28 cellular contexts compared by ENCODE assay signal in genomic region chr2:203935568-203935967, GRCh38. TPM values are rescaled to one million over a fixed set of nuclear protein-coding genes. Genes with fewer than 3 reads are reported as not detected.
DNase-seq lines count a peak whose midpoint lies in the region; ATAC-seq, FAIRE-seq and TF ChIP-seq lines count a peak whose summit lies in the region.
"Had no signal": no experiment of that assay in that cellular context is flagged by ENCODE, and none has a peak within 500 bp of the region (broad histone marks: within the 10 kb centered on the region; RNA-seq: fewer than 3 reads in every experiment).

No MANE protein-coding gene starts in this region.

- peak; percentile 65 for FAIRE-seq in small intestine (lab: Jason Lieb, UNC)
- FAIRE-seq: GM12891, islet of Langerhans had no signal

- H3K27me3 ChIP-seq in small intestine (ENCODE audit: control insufficient read depth in 2 of 2, insufficient read depth in 2 of 2, low read length in 2 of 2) (no peaks in the 10 kb centered on the region), PC-3 (ENCODE audit: low read length) (peaks cover 13% of the 10 kb centered on the region; the same call in 1 of the 2 replicates)
- H3K27me3 ChIP-seq: brain microvascular endothelial cell, MG63, stomach, tibial artery had no signal

- 93 to 95% (median 95%) methylated on average over 4 of the region's 4 CpGs for WGBS in small intestine, 3 donors

- POLR2A ChIA-PET in activated naive CD8-positive, alpha-beta T cell treated with anti-CD3 and anti-CD28 coated beads, Interleukin-2, amount 10 ng/mL, durations not matched to agents 7 days and 5 days (lab: Charles Lee), result interaction anchor here (0.6 to 1.3 kb wide), 2 partner anchors 71 to 434 kb away, joined by 3 read pairs; no protein-coding TSS in a partner anchor
- POLR2A ChIA-PET in PC-3 (lab: Charles Lee; ENCODE audit: unreplicated experiment), result interaction anchor here (0.6 kb wide), 1 partner anchor 177 kb away, joined by 7 read pairs; no protein-coding TSS in a partner anchor

- H3K36me3 ChIP-seq in small intestine (ENCODE audit: control insufficient read depth in 2 of 2, insufficient read depth in 2 of 2, low read length in 2 of 2) (no peaks in the 10 kb centered on the region), PC-3 (ENCODE audit: low read depth, low read length) (no peaks in the 10 kb centered on the region)
- H3K36me3 ChIP-seq: brain microvascular endothelial cell, left ventricle myocardium inferior, MG63, prostate gland, stomach, tibial artery, WERI-Rb-1 had no signal

- peaks cover 67% of the 10 kb centered on the region for H3K4me1 Mint-ChIP-seq in activated naive CD4-positive, alpha-beta T cell treated with anti-CD3 and anti-CD28 coated beads, Interleukin-2, amount 50 U/mL, for 24 hours
- peaks cover 54% of the 10 kb centered on the region for H3K4me1 Mint-ChIP-seq in T-helper 17 cell
- peaks cover 42% of the 10 kb centered on the region for H3K4me1 Mint-ChIP-seq in activated naive CD8-positive, alpha-beta T cell treated with anti-CD3 and anti-CD28 coated beads, Interleukin-2, amount 10 ng/mL, durations not matched to agents 7 days and 5 days

- intact Hi-C loops in PC-3 (cut with micrococcal nuclease), result no loop called here

- H3K4me1 ChIP-seq in small intestine (ENCODE audit: control insufficient read depth in 2 of 2, insufficient read depth in 1 of 2, low read depth in 1 of 2, low read length in 1 of 2), result no peaks in the 10 kb centered on the region
- no peaks in the 10 kb centered on the region for H3K4me1 ChIP-seq in PC-3 (ENCODE audit: insufficient read depth, low read length)
- H3K4me1 ChIP-seq: left ventricle myocardium inferior, prostate gland, stomach had no signal

- H3K4me2 ChIP-seq in PC-3 (ENCODE audit: low read length), result no peak overlapping the region

- H3K79me2 ChIP-seq in PC-3 (ENCODE audit: low read length), result no peaks in the 10 kb centered on the region

- H3K9me3 ChIP-seq in T-helper 17 cell (ENCODE audit: control insufficient read depth, low read length, poor library complexity, severe bottlenecking) (no peaks in the 10 kb centered on the region), small intestine (ENCODE audit: control insufficient read depth, low read depth) (no peaks in the 10 kb centered on the region), PC-3 (ENCODE audit: low read length) (no peaks in the 10 kb centered on the region)
- H3K9me3 ChIP-seq: left ventricle myocardium inferior, MG63, prostate gland, stomach, tibial artery had no signal

- H3K9me2 ChIP-seq in PC-3 (replicated peaks; ENCODE audit: low read length), result no peaks in the 10 kb centered on the region

- BruUV-seq in PC-3 (replicated peaks; lab: Mats Ljungman, UMichigan), result no TSS peak

- DNase-seq in activated naive CD4-positive, alpha-beta T cell (lab: John Stamatoyannopoulos, UW), result no peak
- DNase-seq in T-helper 17 cell (no peak), small intestine (no peak), PC-3 (no peak), NCI-H2196 (lab: John Stamatoyannopoulos, UW; ENCODE audit: unreplicated experiment) (no peak)
- no peak for DNase-seq in activated naive CD8-positive, alpha-beta T cell treated with anti-CD3 and anti-CD28 coated beads, Interleukin-2, amount 10 ng/mL, durations not matched to agents 7 days and 5 days
- no peak for DNase-seq in effector CD8-positive, alpha-beta T cell (lab: John Stamatoyannopoulos, UW)
- DNase-seq: brain microvascular endothelial cell, C1 segment of cervical spinal cord, EL, HCEC 1CT, KBM-7, left ventricle myocardium inferior, MG63, NCI-H2029, NCI-H2227 treated with DMSO at 0.1 percent for 48 hours, NCI-H69, RPMI8226, stomach, tibial artery, WERI-Rb-1 had no signal

- H3K27ac ChIP-seq in small intestine (ENCODE audit: low read depth in 1 of 2, low read length in 1 of 2) (no peak overlapping the region), PC-3 (ENCODE audit: low read length) (no peak overlapping the region)
- H3K27ac ChIP-seq: brain microvascular endothelial cell, left ventricle myocardium inferior, prostate gland, tibial artery, WERI-Rb-1 had no signal

- no peak for TF ChIP-seq CTCF in PC-3 (conservative IDR thresholded peaks at IDR 0.05; ENCODE audit: low read depth, low read length)

- peak overlapping the region; percentile 96 for H3K27ac Mint-ChIP-seq in activated naive CD4-positive, alpha-beta T cell treated with anti-CD3 and anti-CD28 coated beads, Interleukin-2, amount 50 U/mL, for 24 hours
- peak overlapping the region; percentile 99 for H3K27ac Mint-ChIP-seq in T-helper 17 cell
- peak overlapping the region; percentile 92 for H3K27ac Mint-ChIP-seq in activated naive CD8-positive, alpha-beta T cell treated with anti-CD3 and anti-CD28 coated beads, Interleukin-2, amount 10 ng/mL, durations not matched to agents 7 days and 5 days

- H3F3A ChIP-seq in PC-3 (ENCODE audit: low read length, unreplicated experiment), result no peaks in the 10 kb centered on the region

- peaks cover 6% of the 10 kb centered on the region for H3K9me3 Mint-ChIP-seq in activated naive CD4-positive, alpha-beta T cell treated with anti-CD3 and anti-CD28 coated beads, Interleukin-2, amount 50 U/mL, for 24 hours
- H3K9me3 Mint-ChIP-seq in activated naive CD8-positive, alpha-beta T cell treated with anti-CD3 and anti-CD28 coated beads, Interleukin-2, amount 10 ng/mL, durations not matched to agents 7 days and 5 days, result no peaks in the 10 kb centered on the region

- no peaks in the 10 kb centered on the region for H3K27me3 Mint-ChIP-seq in activated naive CD4-positive, alpha-beta T cell treated with anti-CD3 and anti-CD28 coated beads, Interleukin-2, amount 50 U/mL, for 24 hours
- no peaks in the 10 kb centered on the region for H3K27me3 Mint-ChIP-seq in T-helper 17 cell
- H3K27me3 Mint-ChIP-seq in activated naive CD8-positive, alpha-beta T cell treated with anti-CD3 and anti-CD28 coated beads, Interleukin-2, amount 10 ng/mL, durations not matched to agents 7 days and 5 days, result no peaks in the 10 kb centered on the region

- ATAC-seq in T-helper 17 cell, result no peak
- ATAC-seq in activated naive CD8-positive, alpha-beta T cell treated with anti-CD3 and anti-CD28 coated beads, Interleukin-2, amount 10 ng/mL, durations not matched to agents 7 days and 5 days (ENCODE audit: low read depth), result no peak
- ATAC-seq in PC-3, result no peak

- CTCF ChIA-PET in PC-3 (lab: Charles Lee), result no interaction called here

- no peak overlapping the region for H2AFZ ChIP-seq in PC-3 (ENCODE audit: low read length)

- no peak overlapping the region for H3K4me3 ChIP-seq in small intestine (ENCODE audit: low read depth in 1 of 2, low read length in 2 of 2)
- H3K4me3 ChIP-seq in PC-3 (ENCODE audit: low read length), result no peak overlapping the region
- H3K4me3 ChIP-seq: left ventricle myocardium inferior, MG63, prostate gland, stomach, tibial artery had no signal

- no peaks in the 10 kb centered on the region for H4K20me1 ChIP-seq in PC-3 (ENCODE audit: low read length)

- peaks cover 30% of the 10 kb centered on the region for H3K36me3 Mint-ChIP-seq in activated naive CD4-positive, alpha-beta T cell treated with anti-CD3 and anti-CD28 coated beads, Interleukin-2, amount 50 U/mL, for 24 hours
- peaks cover 12% of the 10 kb centered on the region for H3K36me3 Mint-ChIP-seq in T-helper 17 cell (ENCODE audit: low read depth)
- peaks cover 19% of the 10 kb centered on the region for H3K36me3 Mint-ChIP-seq in activated naive CD8-positive, alpha-beta T cell treated with anti-CD3 and anti-CD28 coated beads, Interleukin-2, amount 10 ng/mL, durations not matched to agents 7 days and 5 days

- no peak overlapping the region for H3K4me3 Mint-ChIP-seq in activated naive CD4-positive, alpha-beta T cell treated with anti-CD3 and anti-CD28 coated beads, Interleukin-2, amount 50 U/mL, for 24 hours
- no peak overlapping the region for H3K4me3 Mint-ChIP-seq in T-helper 17 cell
- no peak overlapping the region for H3K4me3 Mint-ChIP-seq in activated naive CD8-positive, alpha-beta T cell treated with anti-CD3 and anti-CD28 coated beads, Interleukin-2, amount 10 ng/mL, durations not matched to agents 7 days and 5 days

- no peak overlapping the region for H3K9ac ChIP-seq in PC-3 (ENCODE audit: low read length)

RNA-seq across cellular contexts. Expression of gene ICOS, which starts 1.0 kb away (rescaled TPM):
- total RNA-seq in T-helper 17 cell, result 100 to 1,000 TPM in 1 of 2 donors, 10 to 100 TPM in 1; 71.5 to 122 TPM
- 10 to 100 TPM; 32.0 to 32.2 TPM for total RNA-seq in activated naive CD8-positive, alpha-beta T cell treated with anti-CD3 and anti-CD28 coated beads, Interleukin-2, amount 10 ng/mL, durations not matched to agents 7 days and 5 days
- polyA plus RNA-seq in small intestine, result under 1 TPM in 2 of 3 donors, not detected in 1; 0.27 to 0.34 TPM
- total RNA-seq in PC-3 (2014; rRNA removed), result not detected in 2 replicates
- total RNA-seq: chondrocyte, HT-29, left ventricle myocardium inferior, myocyte had no signal

Comparison
In these comparisons a context has a peak if more than half of its experiments do, and no peak if none do; other contexts are left out.
1. RNA of gene ICOS, which starts 1.0 kb away (total RNA-seq): 71.5 to 122 TPM in T-helper 17 cell and 32.0 to 32.2 TPM in activated naive CD8-positive, alpha-beta T cell treated with anti-CD3 and anti-CD28 coated beads, Interleukin-2, amount 10 ng/mL, durations not matched to agents 7 days and 5 days; not detected in PC-3; every median in the first group is over 10 times any median in the second.
2. Peak in every context shown above with its lines, with median percentiles within 50 percentile points of each other: H3K27ac Mint-ChIP-seq.